In genomic region chr7:24949884-24950283, GRCh38 we compare ENCODE assay signal across 20 cellular contexts.
"Had no signal": no experiment of that assay in that cellular context is flagged by ENCODE, and none has a peak within 500 bp of the region (broad histone marks: within the 10 kb centered on the region; RNA-seq: fewer than 3 reads in every experiment).

No MANE protein-coding gene starts in this region.

- H3K27ac ChIP-seq: ascending aorta, breast epithelium, neutrophil, parathyroid adenoma, tibial nerve, uterus had no signal

- H3K4me3 Mint-ChIP-seq: activated CD8-positive, alpha-beta T cell treated with anti-CD3 and anti-CD28 coated beads for 36 hours; endodermal cell; naive B cell; T-helper 1 cell treated with Interleukin-12 subunit alpha and Interleukin-12 subunit beta and Interleukin-4 antibody, amounts not matched to agents 30 μg/mL and 1 μg/mL, for 36 hours had no signal

- H3K9ac ChIP-seq: parathyroid adenoma had no signal

- H3K36me3 ChIP-seq: ascending aorta, breast epithelium, neutrophil, tibial nerve, uterus had no signal

- H3K9me3 Mint-ChIP-seq: activated CD8-positive, alpha-beta T cell treated with anti-CD3 and anti-CD28 coated beads for 36 hours; endodermal cell; T-helper 1 cell treated with Interleukin-12 subunit alpha and Interleukin-12 subunit beta and Interleukin-4 antibody, amounts not matched to agents 30 μg/mL and 1 μg/mL, for 36 hours had no signal

- H3K27ac Mint-ChIP-seq: activated CD8-positive, alpha-beta T cell treated with anti-CD3 and anti-CD28 coated beads for 36 hours; endodermal cell; T-helper 1 cell treated with Interleukin-12 subunit alpha and Interleukin-12 subunit beta and Interleukin-4 antibody, amounts not matched to agents 30 μg/mL and 1 μg/mL, for 36 hours had no signal

- H3K4me3 ChIP-seq: ascending aorta, breast epithelium, lung, tibial nerve, uterus had no signal

- H3K4me1 ChIP-seq: ascending aorta, breast epithelium, tibial nerve, uterus had no signal

- ATAC-seq: activated CD8-positive, alpha-beta T cell treated with anti-CD3 and anti-CD28 coated beads for 36 hours had no signal

- H2AFZ ChIP-seq: parathyroid adenoma had no signal

- H3K9me3 ChIP-seq: ascending aorta, breast epithelium, neutrophil, tibial nerve, uterus had no signal

- DNase-seq: activated CD4-positive, alpha-beta T cell treated with anti-CD3 and anti-CD28 coated beads for 48 hours; activated CD8-positive, alpha-beta memory T cell treated with anti-CD3 and anti-CD28 coated beads, Interleukin-2, amount 50 U/mL, for 4 hours; activated CD8-positive, alpha-beta T cell treated with anti-CD3 and anti-CD28 coated beads for 36 hours; activated naive CD4-positive, alpha-beta T cell treated with Interleukin-2 at 50 U/mL for 16 hours; endodermal cell; erythroblast; islet precursor cell; naive B cell; stimulated activated CD4-positive, alpha-beta T cell treated with anti-CD3 and anti-CD28 coated beads, Interleukin-12 subunit alpha, Interleukin-12 subunit beta, amount 100 ng/mL, for 4 hours; stimulated activated CD4-positive, alpha-beta T cell treated with anti-CD3 and anti-CD28 coated beads, Interleukin-2, amount 100 ng/mL, for 48 hours; stimulated activated naive CD4-positive, alpha-beta T cell treated with Interleukin-2 at 50 U/mL for 16 hours; substantia nigra; uterus had no signal

- H3K27me3 ChIP-seq: ascending aorta, breast epithelium, neutrophil, tibial nerve, uterus had no signal

- H3K27me3 Mint-ChIP-seq: activated CD8-positive, alpha-beta T cell treated with anti-CD3 and anti-CD28 coated beads for 36 hours; naive B cell had no signal
